ENCODE assay signal across 2 cellular contexts in the genomic region with DNA sequence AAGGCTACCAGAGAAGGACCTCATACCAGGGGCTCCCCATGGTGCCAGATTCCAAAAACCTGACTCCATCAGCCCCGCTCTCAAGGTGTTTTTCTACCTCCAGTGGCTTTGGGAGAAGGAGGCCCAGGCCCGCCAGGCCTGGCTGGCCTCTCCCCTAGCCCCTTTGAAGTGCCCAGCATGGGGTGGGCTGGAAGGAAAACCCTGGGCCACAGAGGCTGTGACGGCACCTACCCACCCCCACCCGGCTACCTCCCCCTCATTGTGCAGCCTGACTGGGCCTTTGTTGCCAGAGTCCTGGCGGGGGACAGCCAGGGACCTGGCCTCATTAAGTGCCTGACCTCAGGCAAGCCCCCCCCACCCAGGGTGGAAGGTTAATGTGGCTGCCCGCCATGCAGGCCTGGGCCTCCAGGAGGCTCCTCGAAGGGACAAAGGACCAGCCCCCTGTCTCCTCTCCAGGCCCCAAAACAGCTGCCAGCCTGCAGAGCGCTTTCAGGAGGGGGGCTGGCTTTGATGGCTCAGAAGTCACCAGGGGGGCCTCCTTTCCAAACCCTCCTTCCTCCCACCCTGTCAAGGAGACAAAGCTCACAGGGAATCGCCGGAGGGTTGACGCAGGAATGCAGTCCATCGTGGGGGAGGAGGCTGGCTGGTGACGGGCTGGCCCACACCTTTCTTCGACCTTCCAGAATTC.
TF ChIP-seq lines count a peak whose summit lies in the region.

No MANE protein-coding gene starts in this region.

TF ChIP-seq in SK-N-SH, 30 proteins besides CTCF, POLR2A, EP300 and RAD21 (continued from another document):
- TF ChIP-seq, protein P1, sequence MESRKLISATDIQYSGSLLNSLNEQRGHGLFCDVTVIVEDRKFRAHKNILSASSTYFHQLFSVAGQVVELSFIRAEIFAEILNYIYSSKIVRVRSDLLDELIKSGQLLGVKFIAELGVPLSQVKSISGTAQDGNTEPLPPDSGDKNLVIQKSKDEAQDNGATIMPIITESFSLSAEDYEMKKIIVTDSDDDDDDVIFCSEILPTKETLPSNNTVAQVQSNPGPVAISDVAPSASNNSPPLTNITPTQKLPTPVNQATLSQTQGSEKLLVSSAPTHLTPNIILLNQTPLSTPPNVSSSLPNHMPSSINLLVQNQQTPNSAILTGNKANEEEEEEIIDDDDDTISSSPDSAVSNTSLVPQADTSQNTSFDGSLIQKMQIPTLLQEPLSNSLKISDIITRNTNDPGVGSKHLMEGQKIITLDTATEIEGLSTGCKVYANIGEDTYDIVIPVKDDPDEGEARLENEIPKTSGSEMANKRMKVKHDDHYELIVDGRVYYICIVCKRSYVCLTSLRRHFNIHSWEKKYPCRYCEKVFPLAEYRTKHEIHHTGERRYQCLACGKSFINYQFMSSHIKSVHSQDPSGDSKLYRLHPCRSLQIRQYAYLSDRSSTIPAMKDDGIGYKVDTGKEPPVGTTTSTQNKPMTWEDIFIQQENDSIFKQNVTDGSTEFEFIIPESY (IDR thresholded peaks at IDR 0.05; ENCODE audit: borderline replicate concordance, low read depth): no peak
- TF ChIP-seq GATA2 (CRISPR knock-in tag; IDR thresholded peaks at IDR 0.05): no peak

TF ChIP-seq in SK-N-SH treated with all-trans-retinoic acid at 6 μM for 48 hours, 23 proteins besides CTCF, POLR2A, EP300 and RAD21:
- TF ChIP-seq, protein P2, sequence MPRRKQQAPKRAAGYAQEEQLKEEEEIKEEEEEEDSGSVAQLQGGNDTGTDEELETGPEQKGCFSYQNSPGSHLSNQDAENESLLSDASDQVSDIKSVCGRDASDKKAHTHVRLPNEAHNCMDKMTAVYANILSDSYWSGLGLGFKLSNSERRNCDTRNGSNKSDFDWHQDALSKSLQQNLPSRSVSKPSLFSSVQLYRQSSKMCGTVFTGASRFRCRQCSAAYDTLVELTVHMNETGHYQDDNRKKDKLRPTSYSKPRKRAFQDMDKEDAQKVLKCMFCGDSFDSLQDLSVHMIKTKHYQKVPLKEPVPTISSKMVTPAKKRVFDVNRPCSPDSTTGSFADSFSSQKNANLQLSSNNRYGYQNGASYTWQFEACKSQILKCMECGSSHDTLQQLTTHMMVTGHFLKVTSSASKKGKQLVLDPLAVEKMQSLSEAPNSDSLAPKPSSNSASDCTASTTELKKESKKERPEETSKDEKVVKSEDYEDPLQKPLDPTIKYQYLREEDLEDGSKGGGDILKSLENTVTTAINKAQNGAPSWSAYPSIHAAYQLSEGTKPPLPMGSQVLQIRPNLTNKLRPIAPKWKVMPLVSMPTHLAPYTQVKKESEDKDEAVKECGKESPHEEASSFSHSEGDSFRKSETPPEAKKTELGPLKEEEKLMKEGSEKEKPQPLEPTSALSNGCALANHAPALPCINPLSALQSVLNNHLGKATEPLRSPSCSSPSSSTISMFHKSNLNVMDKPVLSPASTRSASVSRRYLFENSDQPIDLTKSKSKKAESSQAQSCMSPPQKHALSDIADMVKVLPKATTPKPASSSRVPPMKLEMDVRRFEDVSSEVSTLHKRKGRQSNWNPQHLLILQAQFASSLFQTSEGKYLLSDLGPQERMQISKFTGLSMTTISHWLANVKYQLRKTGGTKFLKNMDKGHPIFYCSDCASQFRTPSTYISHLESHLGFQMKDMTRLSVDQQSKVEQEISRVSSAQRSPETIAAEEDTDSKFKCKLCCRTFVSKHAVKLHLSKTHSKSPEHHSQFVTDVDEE (CRISPR knock-in tag; IDR thresholded peaks at IDR 0.05): no peak
- TF ChIP-seq OSR1 (CRISPR knock-in tag; IDR thresholded peaks at IDR 0.05): no peak
- TF ChIP-seq ZNF70 (CRISPR knock-in tag; IDR thresholded peaks at IDR 0.05): no peak
- no peak for TF ChIP-seq RARB (CRISPR knock-in tag; IDR thresholded peaks at IDR 0.05)
- no peak for TF ChIP-seq ZNF565 (CRISPR knock-in tag; conservative IDR thresholded peaks at IDR 0.05; ENCODE audit: low read depth)
- TF ChIP-seq SNAI2 (CRISPR knock-in tag; IDR thresholded peaks at IDR 0.05): no peak
- TF ChIP-seq TCF4 (CRISPR knock-in tag; IDR thresholded peaks at IDR 0.05; ENCODE audit: borderline replicate concordance): no peak
- TF ChIP-seq, protein P3, sequence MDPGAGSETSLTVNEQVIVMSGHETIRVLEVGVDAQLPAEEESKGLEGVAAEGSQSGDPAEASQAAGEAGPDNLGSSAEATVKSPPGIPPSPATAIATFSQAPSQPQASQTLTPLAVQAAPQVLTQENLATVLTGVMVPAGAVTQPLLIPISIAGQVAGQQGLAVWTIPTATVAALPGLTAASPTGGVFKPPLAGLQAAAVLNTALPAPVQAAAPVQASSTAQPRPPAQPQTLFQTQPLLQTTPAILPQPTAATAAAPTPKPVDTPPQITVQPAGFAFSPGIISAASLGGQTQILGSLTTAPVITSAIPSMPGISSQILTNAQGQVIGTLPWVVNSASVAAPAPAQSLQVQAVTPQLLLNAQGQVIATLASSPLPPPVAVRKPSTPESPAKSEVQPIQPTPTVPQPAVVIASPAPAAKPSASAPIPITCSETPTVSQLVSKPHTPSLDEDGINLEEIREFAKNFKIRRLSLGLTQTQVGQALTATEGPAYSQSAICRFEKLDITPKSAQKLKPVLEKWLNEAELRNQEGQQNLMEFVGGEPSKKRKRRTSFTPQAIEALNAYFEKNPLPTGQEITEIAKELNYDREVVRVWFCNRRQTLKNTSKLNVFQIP (CRISPR knock-in tag; IDR thresholded peaks at IDR 0.05; ENCODE audit: borderline replicate concordance, low read depth): no peak
- no peak for TF ChIP-seq ZNF8 (CRISPR knock-in tag; IDR thresholded peaks at IDR 0.05)
- TF ChIP-seq, protein P4, sequence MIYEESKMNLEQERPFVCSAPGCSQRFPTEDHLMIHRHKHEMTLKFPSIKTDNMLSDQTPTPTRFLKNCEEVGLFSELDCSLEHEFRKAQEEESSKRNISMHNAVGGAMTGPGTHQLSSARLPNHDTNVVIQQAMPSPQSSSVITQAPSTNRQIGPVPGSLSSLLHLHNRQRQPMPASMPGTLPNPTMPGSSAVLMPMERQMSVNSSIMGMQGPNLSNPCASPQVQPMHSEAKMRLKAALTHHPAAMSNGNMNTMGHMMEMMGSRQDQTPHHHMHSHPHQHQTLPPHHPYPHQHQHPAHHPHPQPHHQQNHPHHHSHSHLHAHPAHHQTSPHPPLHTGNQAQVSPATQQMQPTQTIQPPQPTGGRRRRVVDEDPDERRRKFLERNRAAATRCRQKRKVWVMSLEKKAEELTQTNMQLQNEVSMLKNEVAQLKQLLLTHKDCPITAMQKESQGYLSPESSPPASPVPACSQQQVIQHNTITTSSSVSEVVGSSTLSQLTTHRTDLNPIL (CRISPR knock-in tag; IDR thresholded peaks at IDR 0.05; ENCODE audit: low read depth): no peak
- TF ChIP-seq ISL1 (CRISPR knock-in tag; IDR thresholded peaks at IDR 0.05): no peak
TF ChIP-seq in SK-N-SH treated with all-trans-retinoic acid at 6 μM for 48 hours: peak in this region for 0.
